Comparison of ENCODE assay signal across 9 cellular contexts in the genomic region with DNA sequence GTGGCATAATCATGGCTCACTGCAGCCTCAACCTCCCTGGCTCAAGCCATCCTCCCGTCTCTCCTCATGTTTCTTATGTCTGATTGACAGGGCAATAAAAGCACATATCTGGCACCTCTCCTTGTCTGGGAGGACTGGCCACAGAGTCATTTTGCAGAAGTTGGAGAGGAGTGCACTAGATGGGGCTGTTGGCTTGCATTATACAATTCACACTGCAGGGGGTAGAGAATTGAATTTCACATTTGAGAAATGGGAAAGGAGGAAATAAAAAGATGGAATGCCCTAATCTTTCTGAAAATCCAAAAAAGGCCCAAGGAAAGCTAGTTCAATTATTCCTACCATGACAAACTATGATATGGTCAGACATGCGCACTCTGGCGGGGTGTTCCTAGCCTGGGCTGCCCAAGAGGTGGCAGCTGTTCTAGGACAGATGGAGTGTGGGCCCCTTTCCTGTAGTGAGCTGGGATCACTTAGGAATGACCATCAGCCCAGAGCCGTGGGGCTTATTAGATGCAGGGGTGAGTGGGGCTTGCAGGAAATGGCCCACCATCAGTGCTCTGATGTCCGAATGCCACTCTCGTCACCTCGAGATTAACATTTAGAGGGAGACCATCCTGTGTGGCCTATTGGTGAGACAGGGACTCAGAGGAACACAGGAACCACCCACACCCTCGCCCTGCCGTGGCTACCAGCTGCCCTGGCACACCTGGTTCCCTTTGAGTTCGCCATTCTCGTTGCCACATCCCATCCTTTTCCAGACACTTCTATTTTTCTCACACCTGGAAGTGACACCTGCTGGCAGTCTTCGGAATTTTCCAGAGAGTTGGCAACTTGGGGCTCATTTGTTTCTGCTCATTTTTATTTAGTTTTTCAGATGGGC. TPM values are rescaled to one million over a fixed set of nuclear protein-coding genes. Genes with fewer than 3 reads are reported as not detected.
DNase-seq lines count a peak whose midpoint lies in the region; ATAC-seq and TF ChIP-seq lines count a peak whose summit lies in the region.
"Had no signal": no experiment of that assay in that cellular context is flagged by ENCODE, and none has a peak within 500 bp of the region (broad histone marks: within the 10 kb centered on the region; RNA-seq: fewer than 3 reads in every experiment).

No MANE protein-coding gene starts in this region.

- no peak overlapping the region for H3K27ac Mint-ChIP-seq in progenitor cell of endocrine pancreas
- H3K27ac Mint-ChIP-seq: memory B cell had no signal

- CTCF ChIA-PET in Panc1 (lab: Charles Lee) = interaction anchor here (1.3 kb wide), 2 partner anchors 30 to 65 kb away, joined by 4 to 5 read pairs; no protein-coding TSS in a partner anchor

- H3K27ac ChIP-seq in Panc1 (ENCODE audit: low read length) = no peak overlapping the region

- H3K27me3 Mint-ChIP-seq in progenitor cell of endocrine pancreas = peaks cover 18% of the 10 kb centered on the region

- no peaks in the 10 kb centered on the region for H3K36me3 Mint-ChIP-seq in progenitor cell of endocrine pancreas (ENCODE audit: insufficient read depth)
- H3K36me3 Mint-ChIP-seq: memory B cell had no signal

- H3K27me3 ChIP-seq in Panc1 (ENCODE audit: control insufficient read depth, insufficient read depth, low read length) = no peaks in the 10 kb centered on the region

- intact Hi-C loops in Panc1 (cut with micrococcal nuclease; ENCODE audit: unreplicated experiment) = loop anchor here (10.0 kb wide), 1 partner anchor 63 kb away; no protein-coding TSS in a partner anchor

- H3K4me3 Mint-ChIP-seq in progenitor cell of endocrine pancreas (ENCODE audit: low read depth) = no peak overlapping the region
- H3K4me3 Mint-ChIP-seq: memory B cell had no signal

- H3K4me3 ChIP-seq in Panc1 (ENCODE audit: low read depth in 2 of 2, low read length in 2 of 2) = no peak overlapping the region

- no peaks in the 10 kb centered on the region for H3K9me3 Mint-ChIP-seq in progenitor cell of endocrine pancreas (ENCODE audit: low read depth)
- H3K9me3 Mint-ChIP-seq: memory B cell had no signal

- H3K4me1 Mint-ChIP-seq in progenitor cell of endocrine pancreas (ENCODE audit: low read depth) = no peaks in the 10 kb centered on the region
- H3K4me1 Mint-ChIP-seq: memory B cell had no signal

- no peaks in the 10 kb centered on the region; the same call in 1 of the 2 replicates for H3K4me1 ChIP-seq in Panc1 (ENCODE audit: control insufficient read depth, insufficient read depth, low read length)

- POLR2A ChIA-PET in Panc1 (lab: Charles Lee) = no interaction called here

- peak; percentile 88; the same call in 1 of the 2 replicates for ATAC-seq in Panc1
- no peak for ATAC-seq in HG02852 (IDR thresholded peaks at IDR 0.05; ENCODE audit: unreplicated experiment)
- no peak for ATAC-seq in GM19397 (IDR thresholded peaks at IDR 0.05; ENCODE audit: unreplicated experiment)
- no peak for ATAC-seq in GM18519 (IDR thresholded peaks at IDR 0.05; ENCODE audit: low FRiP score, unreplicated experiment)

- DNase-seq in DMS79 (lab: John Stamatoyannopoulos, UW) (peak; percentile 19), HT-29 (ENCODE audit: low spot score) (peak; percentile 58), Panc1 (ENCODE audit: low read depth, low spot score) (no peak), fibroblast of peridontal ligament (ENCODE audit: extremely low read depth) (peak; percentile 53), progenitor cell of endocrine pancreas (ENCODE audit: low spot score, unreplicated experiment) (no peak)

- TF ChIP-seq CTCF in Panc1 (IDR thresholded peaks at IDR 0.05) = peak; percentile 70
- TF ChIP-seq CTCF in progenitor cell of endocrine pancreas (IDR thresholded peaks at IDR 0.05; ENCODE audit: unreplicated experiment) = peak; percentile 59

- no peaks in the 10 kb centered on the region for H3K9me3 ChIP-seq in Panc1 (ENCODE audit: control insufficient read depth, insufficient read depth, low read depth, low read length)

- H3K36me3 ChIP-seq in Panc1 (ENCODE audit: control insufficient read depth, insufficient read depth, low read length) = no peaks in the 10 kb centered on the region

- in situ Hi-C loops in Panc1 (cut with HindIII; ENCODE audit: low pct_unique_long_range_greater_than_20kb, low sequenced_read_pairs) = no loop called here

- BruUV-seq in Panc1 (replicated peaks; lab: Mats Ljungman, UMichigan) = no TSS peak

RNA-seq across cellular contexts. Expression of a gene that starts 21.8 kb away (rescaled TPM):
- total RNA-seq in HT-29 (2014; rRNA removed; shearing (Covaris generic)) = 1.3 and 1.9 TPM in 2 replicates
- 9.6 TPM for total RNA-seq in Panc1 (2021; ENCODE audit: unreplicated experiment)
- 6.7 TPM for polyA plus RNA-seq in Panc1 (2012; ENCODE audit: insufficient read length)
- 2.2 and 3.6 TPM in 2 replicates for total RNA-seq in progenitor cell of endocrine pancreas

Comparison
In these comparisons a context has a peak if more than half of its experiments do, and no peak if none do; other contexts are left out.
1. DNase-seq: peak in DMS79 (single experiment), HT-29 (single experiment) and fibroblast of peridontal ligament (single experiment); none in Panc1 (single experiment) and progenitor cell of endocrine pancreas (single experiment).